In genomic region chr3:148366743-148367410, GRCh38 we compare ENCODE assay signal across 9 cellular contexts.
DNase-seq lines count a peak whose midpoint lies in the region; ATAC-seq, FAIRE-seq and TF ChIP-seq lines count a peak whose summit lies in the region.
"Had no signal": no experiment of that assay in that cellular context is flagged by ENCODE, and none has a peak within 500 bp of the region (broad histone marks: within the 10 kb centered on the region; RNA-seq: fewer than 3 reads in every experiment).

No MANE protein-coding gene starts in this region.

- no peak overlapping the region for H3K27ac ChIP-seq in VCaP
- H3K27ac ChIP-seq in CD8-positive, alpha-beta T cell (ENCODE audit: low read depth, low read length), result no peak overlapping the region
- no peak overlapping the region for H3K27ac ChIP-seq in tibial artery

- H3K9me3 Mint-ChIP-seq in CD8-positive, alpha-beta T cell, result peaks cover 13% of the 10 kb centered on the region
- peaks cover 0 to 18% (median 5%) of the 10 kb centered on the region in 6 donors for H3K9me3 Mint-ChIP-seq in immature natural killer cell

- no peak overlapping the region for H3K27ac Mint-ChIP-seq in CD8-positive, alpha-beta T cell
- no peak overlapping the region for H3K27ac Mint-ChIP-seq in immature natural killer cell
- H3K27ac Mint-ChIP-seq: activated naive CD4-positive, alpha-beta T cell treated with anti-CD3 and anti-CD28 coated beads, Interleukin-2, amount 50 U/mL, for 24 hours had no signal

- no peaks in the 10 kb centered on the region for H3K36me3 Mint-ChIP-seq in CD8-positive, alpha-beta T cell
- H3K36me3 Mint-ChIP-seq in immature natural killer cell, result no peaks in the 10 kb centered on the region
- H3K36me3 Mint-ChIP-seq: activated naive CD4-positive, alpha-beta T cell treated with anti-CD3 and anti-CD28 coated beads, Interleukin-2, amount 50 U/mL, for 24 hours had no signal

- TF ChIP-seq CTCF in VCaP (conservative IDR thresholded peaks at IDR 0.05) (peak; percentile 54), tibial artery (IDR thresholded peaks at IDR 0.05) (no peak)
- no peak for TF ChIP-seq CTCF in CD8-positive, alpha-beta T cell (IDR thresholded peaks at IDR 0.05)

- H3K27me3 ChIP-seq in CD8-positive, alpha-beta T cell (ENCODE audit: insufficient read depth, low read length), result no peaks in the 10 kb centered on the region
- no peaks in the 10 kb centered on the region for H3K27me3 ChIP-seq in tibial artery

- DNase-seq in GM19239 (ENCODE audit: insufficient read length, low spot score) (no peak), LoVo (ENCODE audit: low spot score) (peak; percentile 13), pons (ENCODE audit: low spot score) (peak; percentile 86), immature natural killer cell (no peak), tibial artery (no peak)
- no peak for DNase-seq in CD8-positive, alpha-beta T cell
- DNase-seq: stimulated activated CD4-positive, alpha-beta T cell treated with anti-CD3 and anti-CD28 coated beads, Interleukin-2, amount 100 ng/mL, for 24 hours had no signal

- CTCF ChIA-PET in CD8-positive, alpha-beta T cell (lab: Charles Lee), result no interaction called here

- no peaks in the 10 kb centered on the region for H3K4me1 Mint-ChIP-seq in CD8-positive, alpha-beta T cell (ENCODE audit: low read depth)
- no peaks in the 10 kb centered on the region for H3K4me1 Mint-ChIP-seq in immature natural killer cell
- H3K4me1 Mint-ChIP-seq: activated naive CD4-positive, alpha-beta T cell treated with anti-CD3 and anti-CD28 coated beads, Interleukin-2, amount 50 U/mL, for 24 hours had no signal

- POLR2A ChIA-PET in CD8-positive, alpha-beta T cell (lab: Charles Lee), result no interaction called here

- no peaks in the 10 kb centered on the region for H3K36me3 ChIP-seq in CD8-positive, alpha-beta T cell (ENCODE audit: insufficient read depth, low read length)
- no peaks in the 10 kb centered on the region for H3K36me3 ChIP-seq in tibial artery

- intact Hi-C loops in CD8-positive, alpha-beta T cell (cut with DNase I, micrococcal nuclease), result no loop called here
- intact Hi-C loops in tibial artery (cut with DNase I; ENCODE audit: low total_unique reads), result no loop called here

- no peaks in the 10 kb centered on the region for H3K27me3 Mint-ChIP-seq in CD8-positive, alpha-beta T cell (ENCODE audit: low read depth)
- peaks cover 0 to 2% (median 0%) of the 10 kb centered on the region in 3 donors for H3K27me3 Mint-ChIP-seq in immature natural killer cell (ENCODE audit: low read depth in 3 of 3)
- H3K27me3 Mint-ChIP-seq: activated naive CD4-positive, alpha-beta T cell treated with anti-CD3 and anti-CD28 coated beads, Interleukin-2, amount 50 U/mL, for 24 hours had no signal

- no peaks in the 10 kb centered on the region for H3K9me3 ChIP-seq in CD8-positive, alpha-beta T cell (ENCODE audit: low read length)
- H3K9me3 ChIP-seq in tibial artery, result no peaks in the 10 kb centered on the region

- ATAC-seq in CD8-positive, alpha-beta T cell, result no peak

- H3K4me3 ChIP-seq in CD8-positive, alpha-beta T cell (ENCODE audit: low read depth, low read length), result no peak overlapping the region
- H3K4me3 ChIP-seq in tibial artery, result no peak overlapping the region

- peak; percentile 66 for FAIRE-seq in GM19239 (lab: Jason Lieb, UNC)

- H3K4me3 Mint-ChIP-seq in CD8-positive, alpha-beta T cell, result no peak overlapping the region
- H3K4me3 Mint-ChIP-seq in immature natural killer cell, result no peak overlapping the region
- H3K4me3 Mint-ChIP-seq: activated naive CD4-positive, alpha-beta T cell treated with anti-CD3 and anti-CD28 coated beads, Interleukin-2, amount 50 U/mL, for 24 hours had no signal

- H3K4me1 ChIP-seq in CD8-positive, alpha-beta T cell (ENCODE audit: insufficient read depth, low read length), result no peaks in the 10 kb centered on the region
- H3K4me1 ChIP-seq in tibial artery, result no peaks in the 10 kb centered on the region

Comparison
In these comparisons a context has a peak if more than half of its experiments do, and no peak if none do; other contexts are left out.
1. DNase-seq: peak in LoVo (single experiment) and pons (single experiment); none in GM19239 (single experiment), CD8-positive, alpha-beta T cell (0 of 7), immature natural killer cell (0 of 3) and tibial artery (0 of 2).